8 cellular contexts compared by ENCODE assay signal in the genomic region with DNA sequence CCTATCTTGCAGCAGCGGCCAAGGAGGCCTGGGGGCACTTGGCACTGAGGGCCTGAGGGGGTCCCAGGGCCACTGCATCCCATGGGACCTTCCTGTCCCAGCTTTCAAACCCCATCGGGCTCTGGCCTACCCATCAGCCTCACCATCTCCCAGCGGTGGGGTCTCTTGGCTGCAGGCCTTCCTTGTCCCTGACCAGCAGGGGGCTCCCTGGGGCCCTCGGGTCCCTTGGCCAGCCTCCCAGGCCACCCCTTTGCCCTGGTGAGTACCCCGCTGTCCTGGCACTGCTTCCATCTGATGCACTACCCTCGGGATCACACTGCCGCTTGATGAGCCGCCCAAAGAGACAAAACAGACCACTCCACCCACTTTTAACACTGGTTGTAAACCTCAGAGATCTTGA. TPM values are rescaled to one million over a fixed set of nuclear protein-coding genes. Genes with fewer than 3 reads are reported as not detected.
A peak's percentile ranks its signal among the peaks of the same experiment; 100 is the strongest.
DNase-seq lines count a peak whose midpoint lies in the region; ATAC-seq and TF ChIP-seq lines count a peak whose summit lies in the region.

No MANE protein-coding gene starts in this region.

- H3K4me1 Mint-ChIP-seq in HFFc6 (ENCODE audit: low read depth) (no peaks in the 10 kb centered on the region), immature natural killer cell (peaks cover 0 to 1% of the 10 kb centered on the region in 2 donors)

- H3K9me3 Mint-ChIP-seq in HFFc6 (no peaks in the 10 kb centered on the region), immature natural killer cell (no peaks in the 10 kb centered on the region)

- ATAC-seq in GM21723 (IDR thresholded peaks at IDR 0.05; ENCODE audit: unreplicated experiment), result no peak

- H3K27me3 Mint-ChIP-seq in HFFc6 (ENCODE audit: insufficient read depth), result peaks cover 4% of the 10 kb centered on the region
- peaks cover 0 to 4% (median 0%) of the 10 kb centered on the region in 3 donors for H3K27me3 Mint-ChIP-seq in immature natural killer cell (ENCODE audit: low read depth in 3 of 3)

- no peaks in the 10 kb centered on the region for H3K36me3 Mint-ChIP-seq in HFFc6 (ENCODE audit: low read depth)
- H3K36me3 Mint-ChIP-seq in immature natural killer cell, result no peaks in the 10 kb centered on the region

- DNase-seq in COLO668 (lab: John Stamatoyannopoulos, UW; ENCODE audit: unreplicated experiment) (peak; percentile 71), HFFc6 (no peak), immature natural killer cell (peak in 2 of 3 donors; percentile 23 to 24), NCI-H1694 treated with DMSO at 0.1 percent for 48 hours (lab: John Stamatoyannopoulos, UW) (no peak), NCI-H2171 treated with DMSO at 0.1 percent for 48 hours (lab: John Stamatoyannopoulos, UW) (no peak)
- DNase-seq in activated CD8-positive, alpha-beta memory T cell treated with anti-CD3 and anti-CD28 coated beads for 24 hours, result peak; percentile 75
- DNase-seq in stimulated activated naive CD4-positive, alpha-beta T cell treated with Interleukin-2 at 50 U/mL for 16 hours (lab: John Stamatoyannopoulos, UW), result no peak

- H3K4me3 Mint-ChIP-seq in HFFc6 (no peak overlapping the region), immature natural killer cell (no peak overlapping the region)

- no peak overlapping the region for H3K27ac Mint-ChIP-seq in HFFc6
- H3K27ac Mint-ChIP-seq in immature natural killer cell, result no peak overlapping the region

- TF ChIP-seq CTCF in HFFc6 (IDR thresholded peaks at IDR 0.05), result peak; percentile 78

RNA-seq across cellular contexts. Expression of a gene that starts 43.5 kb away (rescaled TPM):
- total RNA-seq in HFFc6 (2021; fragmentation: NEBNext Ultra II Directional; extraction: Animal tissue kit (Norgen Biotek cat#: 25700)), result 100 to 1,000 TPM; 155 to 174 (median 167) TPM
- polyA plus RNA-seq in immature natural killer cell, result 10 to 100 TPM; 39.1 to 64.9 (median 56.9) TPM

RNA-seq across cellular contexts. Expression of a gene that starts 55.0 kb away (rescaled TPM):
- total RNA-seq in HFFc6 (2021; fragmentation: NEBNext Ultra II Directional; extraction: Animal tissue kit (Norgen Biotek cat#: 25700)), result under 1 TPM in 4 of 6 experiments, not detected in 2; 0.11 to 0.26 (median 0.17) TPM
- not detected for polyA plus RNA-seq in immature natural killer cell

Comparison
In these comparisons a context has a peak if more than half of its experiments do, and no peak if none do; other contexts are left out.
1. DNase-seq: peak in COLO668 (single experiment), activated CD8-positive, alpha-beta memory T cell treated with anti-CD3 and anti-CD28 coated beads for 24 hours (single experiment) and immature natural killer cell (2 of 3); none in HFFc6 (single experiment), stimulated activated naive CD4-positive, alpha-beta T cell treated with Interleukin-2 at 50 U/mL for 16 hours (single experiment), NCI-H1694 treated with DMSO at 0.1 percent for 48 hours (single experiment) and NCI-H2171 treated with DMSO at 0.1 percent for 48 hours (single experiment).